19 cellular contexts compared by ENCODE assay signal in genomic region chr7:28230273-28230672, GRCh38.
"Had no signal": no experiment of that assay in that cellular context is flagged by ENCODE, and none has a peak within 500 bp of the region (broad histone marks: within the 10 kb centered on the region; RNA-seq: fewer than 3 reads in every experiment).

No MANE protein-coding gene starts in this region.

- H3K4me1 Mint-ChIP-seq: mesothelial cell of epicardium had no signal

- H3K27ac ChIP-seq: colonic mucosa, esophagus squamous epithelium, gastroesophageal sphincter, neural progenitor cell, pancreas, prostate gland, sigmoid colon, skin epidermis had no signal

- H3K9me3 Mint-ChIP-seq: mesothelial cell of epicardium; natural killer cell treated with Interleukin-12 subunit alpha and Interleukin-12 subunit beta and Interleukin-15 and Interleukin-18, amount 100 ng/mL, for 72 hours had no signal

- H3K4me3 Mint-ChIP-seq: mesothelial cell of epicardium; natural killer cell treated with Interleukin-12 subunit alpha and Interleukin-12 subunit beta and Interleukin-15 and Interleukin-18, amount 100 ng/mL, for 72 hours; neural progenitor cell had no signal

- DNase-seq: colonic mucosa; dermis blood vessel endothelial cell; esophagus squamous epithelium; foreskin fibroblast; glutamatergic neuron; left colon; nucleus accumbens; pancreas; sigmoid colon; stimulated activated CD4-positive, alpha-beta T cell treated with anti-CD3 and anti-CD28 coated beads, Interleukin-12 subunit alpha, Interleukin-12 subunit beta, amount 100 ng/mL, for 4 hours; stimulated activated CD4-positive, alpha-beta T cell treated with anti-CD3 and anti-CD28 coated beads, Interleukin-2, amount 100 ng/mL, for 48 hours; stimulated activated naive CD4-positive, alpha-beta T cell treated with Interleukin-2 at 50 U/mL for 16 hours; trophoblast cell had no signal

- H3K9me3 ChIP-seq: colonic mucosa, esophagus squamous epithelium, gastroesophageal sphincter, pancreas, prostate gland, sigmoid colon had no signal

- H3K4me3 ChIP-seq: colonic mucosa, esophagus squamous epithelium, gastroesophageal sphincter, neural progenitor cell, pancreas, prostate gland, sigmoid colon, skin epidermis had no signal

- H2AFZ ChIP-seq: neural progenitor cell had no signal

- H3K27ac Mint-ChIP-seq: mesothelial cell of epicardium; natural killer cell treated with Interleukin-12 subunit alpha and Interleukin-12 subunit beta and Interleukin-15 and Interleukin-18, amount 100 ng/mL, for 72 hours; neural progenitor cell had no signal

- FAIRE-seq: pancreas had no signal

- ATAC-seq: gastroesophageal sphincter; left colon; natural killer cell treated with Interleukin-12 subunit alpha and Interleukin-12 subunit beta and Interleukin-15 and Interleukin-18, amount 100 ng/mL, for 72 hours; pancreas had no signal

- H3K27me3 ChIP-seq: colonic mucosa, esophagus squamous epithelium, gastroesophageal sphincter, neural progenitor cell, pancreas, sigmoid colon had no signal

- H3K36me3 Mint-ChIP-seq: mesothelial cell of epicardium; natural killer cell treated with Interleukin-12 subunit alpha and Interleukin-12 subunit beta and Interleukin-15 and Interleukin-18, amount 100 ng/mL, for 72 hours; neural progenitor cell had no signal

- H3K36me3 ChIP-seq: colonic mucosa, esophagus squamous epithelium, gastroesophageal sphincter, neural progenitor cell, pancreas, prostate gland, sigmoid colon had no signal

- H3K4me1 ChIP-seq: colonic mucosa, esophagus squamous epithelium, gastroesophageal sphincter, pancreas, prostate gland, sigmoid colon had no signal

- H3K9ac ChIP-seq: neural progenitor cell had no signal
